Comparison of ENCODE assay signal across 15 cellular contexts in genomic region chr7:50351267-50351666, GRCh38. TPM values are rescaled to one million over a fixed set of nuclear protein-coding genes. Genes with fewer than 3 reads are reported as not detected.
DNase-seq lines count a peak whose midpoint lies in the region; ATAC-seq and TF ChIP-seq lines count a peak whose summit lies in the region.
"Had no signal": no experiment of that assay in that cellular context is flagged by ENCODE, and none has a peak within 500 bp of the region (broad histone marks: within the 10 kb centered on the region; RNA-seq: fewer than 3 reads in every experiment).

No MANE protein-coding gene starts in this region.

- no peak overlapping the region for H3K9ac ChIP-seq in Karpas-422 (ENCODE audit: low read length)
- no peak overlapping the region for H3K9ac ChIP-seq in neuronal stem cell (ENCODE audit: low read depth, low read length, poor library complexity)

- no peak overlapping the region for H2BK15ac ChIP-seq in neuronal stem cell (ENCODE audit: low read length)

- POLR2A ChIA-PET in CD4-positive, alpha-beta T cell (lab: Charles Lee), result interaction anchor here (1.1 to 43.3 kb wide), 7 partner anchors 5 to 146 kb away, joined by 3 to 2111 read pairs (median 32); partner anchors contain the start of gene IKZF1
- POLR2A ChIA-PET in activated naive CD8-positive, alpha-beta T cell treated with anti-CD3 and anti-CD28 coated beads, Interleukin-2, amount 10 ng/mL, durations not matched to agents 7 days and 5 days (lab: Charles Lee), result interaction anchor here (1.1 to 19.7 kb wide), 7 partner anchors 11 to 85 kb away, joined by 3 to 489 read pairs (median 9); partner anchors contain the start of gene IKZF1

- H2AK5ac ChIP-seq in neuronal stem cell (ENCODE audit: low read depth, low read length), result no peak overlapping the region

- H3K14ac ChIP-seq in neuronal stem cell (ENCODE audit: low read length), result no peak overlapping the region

- H3K4me3 Mint-ChIP-seq in CD4-positive, alpha-beta T cell, result peak overlapping the region; percentile 52
- H3K4me3 Mint-ChIP-seq in activated naive CD8-positive, alpha-beta T cell treated with anti-CD3 and anti-CD28 coated beads, Interleukin-2, amount 10 ng/mL, durations not matched to agents 7 days and 5 days, result peak overlapping the region; percentile 82

- H4K8ac ChIP-seq in neuronal stem cell (ENCODE audit: low read depth, low read length), result no peak overlapping the region

- peaks cover 89% of the 10 kb centered on the region for H3K36me3 Mint-ChIP-seq in CD4-positive, alpha-beta T cell (ENCODE audit: low read depth)
- H3K36me3 Mint-ChIP-seq in activated naive CD8-positive, alpha-beta T cell treated with anti-CD3 and anti-CD28 coated beads, Interleukin-2, amount 10 ng/mL, durations not matched to agents 7 days and 5 days, result peaks cover 49% of the 10 kb centered on the region

- H3K23ac ChIP-seq in neuronal stem cell (ENCODE audit: low read depth, low read length, poor library complexity), result no peak overlapping the region

- no peaks in the 10 kb centered on the region for H3K79me1 ChIP-seq in neuronal stem cell (ENCODE audit: low read depth, low read length)

- H3K27me3 Mint-ChIP-seq in CD4-positive, alpha-beta T cell, result no peaks in the 10 kb centered on the region
- H3K27me3 Mint-ChIP-seq in activated naive CD8-positive, alpha-beta T cell treated with anti-CD3 and anti-CD28 coated beads, Interleukin-2, amount 10 ng/mL, durations not matched to agents 7 days and 5 days, result no peaks in the 10 kb centered on the region

- H3K4me3 ChIP-seq in Karpas-422 (ENCODE audit: low read length) (no peak overlapping the region), neutrophil (ENCODE audit: low read depth in 1 of 2, low read length in 1 of 2) (peak overlapping the region in 1 of 2 experiments; percentile 4), neuronal stem cell (ENCODE audit: low read length in 2 of 2) (no peak overlapping the region)
- H3K4me3 ChIP-seq: adrenal gland, pancreas had no signal

- H3K18ac ChIP-seq in neuronal stem cell (ENCODE audit: low read length), result no peak overlapping the region

- no CpG with 5 or more reads among the region's 2 CpGs for WGBS in neuronal stem cell (ENCODE audit: extremely low coverage in 2 of 2, insufficient read length in 2 of 2, insufficient replicate concordance in 1 of 2), 2 donors

- no peak overlapping the region for H3K27ac Mint-ChIP-seq in CD4-positive, alpha-beta T cell
- H3K27ac Mint-ChIP-seq in activated naive CD8-positive, alpha-beta T cell treated with anti-CD3 and anti-CD28 coated beads, Interleukin-2, amount 10 ng/mL, durations not matched to agents 7 days and 5 days, result peak overlapping the region; percentile 97

- H3K9me3 ChIP-seq in CD4-positive, alpha-beta T cell (ENCODE audit: control insufficient read depth, low read length), result no peaks in the 10 kb centered on the region
- no peaks in the 10 kb centered on the region for H3K9me3 ChIP-seq in Karpas-422 (ENCODE audit: low read length)
- no peaks in the 10 kb centered on the region for H3K9me3 ChIP-seq in neutrophil
- H3K9me3 ChIP-seq in neuronal stem cell (replicated peaks in 1 of 2; ENCODE audit: control insufficient read depth in 2 of 2, insufficient read depth in 1 of 2, low read depth in 1 of 2, low read length in 2 of 2), result no peaks in the 10 kb centered on the region
- H3K9me3 ChIP-seq: adrenal gland, pancreas had no signal

- no peak overlapping the region for H2BK120ac ChIP-seq in neuronal stem cell (ENCODE audit: low read depth, low read length)

- CTCF ChIA-PET in CD4-positive, alpha-beta T cell (lab: Charles Lee), result interaction anchor here (1.0 to 3.4 kb wide), 8 partner anchors 9 to 145 kb away, joined by 3 to 15 read pairs (median 10); no protein-coding TSS in a partner anchor

- H3K4me1 ChIP-seq in Karpas-422 (ENCODE audit: low read length) (peaks cover 60% of the 10 kb centered on the region), neutrophil (ENCODE audit: control insufficient read depth in 1 of 2, insufficient read depth in 1 of 2, low read depth in 1 of 2, low read length in 1 of 2) (peaks cover 63 to 86% of the 10 kb centered on the region in 2 experiments), neuronal stem cell (ENCODE audit: control insufficient read depth in 2 of 2, insufficient read depth in 1 of 2, low read depth in 1 of 2, low read length in 2 of 2) (no peaks in the 10 kb centered on the region)
- H3K4me1 ChIP-seq: adrenal gland, pancreas had no signal

- peak in 3 of 10 experiments; percentile 35 to 68 (median 47) for DNase-seq in CD4-positive, alpha-beta T cell
- DNase-seq in Karpas-422 (no peak), GM03348 (ENCODE audit: low spot score) (no peak), cerebellar cortex (ENCODE audit: low spot score) (no peak), neuronal stem cell (ENCODE audit: low spot score) (no peak)
- DNase-seq in activated naive CD8-positive, alpha-beta T cell treated with anti-CD3 and anti-CD28 coated beads, Interleukin-2, amount 10 ng/mL, durations not matched to agents 7 days and 5 days, result no peak
- DNase-seq: adrenal gland, C1 segment of cervical spinal cord, mesendoderm, NCI-H1694 treated with DMSO at 0.1 percent for 48 hours, NCI-H748 treated with DMSO at 0.1 percent for 48 hours, pancreas had no signal

- H4K20me1 ChIP-seq in Karpas-422 (ENCODE audit: insufficient read depth, low read depth, low read length), result no peaks in the 10 kb centered on the region

- peak overlapping the region; percentile 95 for H3K27ac ChIP-seq in CD4-positive, alpha-beta T cell (ENCODE audit: low read depth, low read length)
- H3K27ac ChIP-seq in Karpas-422 (ENCODE audit: low read length) (peak overlapping the region; percentile 30), neutrophil (peak overlapping the region; percentile 88), neuronal stem cell (replicated peaks; ENCODE audit: low read length) (no peak overlapping the region)
- H3K27ac ChIP-seq: adrenal gland, pancreas had no signal

- H4K91ac ChIP-seq in neuronal stem cell (ENCODE audit: low read depth, low read length, poor library complexity), result no peak overlapping the region

- H3K4me1 Mint-ChIP-seq in CD4-positive, alpha-beta T cell (ENCODE audit: low read depth), result peaks cover 97% of the 10 kb centered on the region
- H3K4me1 Mint-ChIP-seq in activated naive CD8-positive, alpha-beta T cell treated with anti-CD3 and anti-CD28 coated beads, Interleukin-2, amount 10 ng/mL, durations not matched to agents 7 days and 5 days, result peaks cover 81% of the 10 kb centered on the region

- ATAC-seq in CD4-positive, alpha-beta T cell (ENCODE audit: poor library complexity), result peak; percentile 6
- ATAC-seq in activated naive CD8-positive, alpha-beta T cell treated with anti-CD3 and anti-CD28 coated beads, Interleukin-2, amount 10 ng/mL, durations not matched to agents 7 days and 5 days (ENCODE audit: low read depth), result no peak
- ATAC-seq: pancreas had no signal

- H2BK12ac ChIP-seq in neuronal stem cell (ENCODE audit: low read length), result no peak overlapping the region

- no peaks in the 10 kb centered on the region for H3K9me3 Mint-ChIP-seq in CD4-positive, alpha-beta T cell
- H3K9me3 Mint-ChIP-seq in activated naive CD8-positive, alpha-beta T cell treated with anti-CD3 and anti-CD28 coated beads, Interleukin-2, amount 10 ng/mL, durations not matched to agents 7 days and 5 days, result no peaks in the 10 kb centered on the region

- peaks cover 97% of the 10 kb centered on the region for H3K79me2 ChIP-seq in Karpas-422 (ENCODE audit: low read length)

- H3K4me2 ChIP-seq in Karpas-422 (ENCODE audit: low read depth, low read length, poor library complexity, severe bottlenecking), result peak overlapping the region; percentile 14
- H3K4me2 ChIP-seq in neuronal stem cell (ENCODE audit: insufficient read depth, low read length, poor library complexity, severe bottlenecking), result no peak overlapping the region

- H2AFZ ChIP-seq in Karpas-422 (ENCODE audit: low read length), result no peak overlapping the region
- no peak overlapping the region for H2AFZ ChIP-seq in neuronal stem cell (ENCODE audit: low read length)

- no peak overlapping the region for H3K4ac ChIP-seq in neuronal stem cell (ENCODE audit: low read length)

- intact Hi-C loops in CD4-positive, alpha-beta T cell (cut with DNase I, micrococcal nuclease), result loop anchor here in 1 of 2 experiments (2.0 kb wide), 1 partner anchor 18 kb away; no protein-coding TSS in a partner anchor

- no peak overlapping the region for H2BK5ac ChIP-seq in neuronal stem cell (ENCODE audit: low read length)

- no peaks in the 10 kb centered on the region for H3K27me3 ChIP-seq in CD4-positive, alpha-beta T cell (ENCODE audit: control insufficient read depth, insufficient read depth, low read length)
- H3K27me3 ChIP-seq in Karpas-422 (ENCODE audit: low read length), result no peaks in the 10 kb centered on the region
- H3K27me3 ChIP-seq in neutrophil, result no peaks in the 10 kb centered on the region
- no peaks in the 10 kb centered on the region for H3K27me3 ChIP-seq in neuronal stem cell (ENCODE audit: control insufficient read depth in 3 of 3, insufficient read depth in 3 of 3, low read depth in 1 of 3, low read length in 3 of 3)
- H3K27me3 ChIP-seq: adrenal gland, pancreas had no signal

- H3K36me3 ChIP-seq in Karpas-422 (ENCODE audit: insufficient read depth, low read length), result peaks cover 43% of the 10 kb centered on the region
- peaks cover 39% of the 10 kb centered on the region for H3K36me3 ChIP-seq in neutrophil
- no peaks in the 10 kb centered on the region for H3K36me3 ChIP-seq in neuronal stem cell (replicated peaks in 1 of 2; ENCODE audit: control insufficient read depth in 2 of 2, insufficient read depth in 2 of 2, low read length in 2 of 2)
- H3K36me3 ChIP-seq: adrenal gland, pancreas had no signal

- H3K9me2 ChIP-seq in Karpas-422 (replicated peaks; ENCODE audit: insufficient read depth, low read length), result no peaks in the 10 kb centered on the region

- no peak for TF ChIP-seq CTCF in CD4-positive, alpha-beta T cell (IDR thresholded peaks at IDR 0.05)
- no peak for TF ChIP-seq CTCF in neutrophil (IDR thresholded peaks at IDR 0.05)

RNA-seq across cellular contexts. Expression of gene IKZF1, which starts 46.8 kb away (rescaled TPM):
- 100 to 1,000 TPM; 297 to 300 TPM for total RNA-seq in CD4-positive, alpha-beta T cell
- 117 and 118 TPM in 2 replicates for total RNA-seq in Karpas-422 (2014; rRNA removed; shearing (Covaris generic); ENCODE audit: low replicate concordance)
- total RNA-seq in activated naive CD8-positive, alpha-beta T cell treated with anti-CD3 and anti-CD28 coated beads, Interleukin-2, amount 10 ng/mL, durations not matched to agents 7 days and 5 days, result 100 to 1,000 TPM; 383 to 410 TPM
- polyA plus RNA-seq in neuronal stem cell (2013, experiment 1 of 2), result 0.61 TPM
- polyA plus RNA-seq in neuronal stem cell (2013, experiment 2 of 2), result 0.66 TPM
- total RNA-seq: epithelial cell of proximal tubule, glomerular endothelial cell had no signal
